ENCODE assay signal across 29 cellular contexts in the genomic region with DNA sequence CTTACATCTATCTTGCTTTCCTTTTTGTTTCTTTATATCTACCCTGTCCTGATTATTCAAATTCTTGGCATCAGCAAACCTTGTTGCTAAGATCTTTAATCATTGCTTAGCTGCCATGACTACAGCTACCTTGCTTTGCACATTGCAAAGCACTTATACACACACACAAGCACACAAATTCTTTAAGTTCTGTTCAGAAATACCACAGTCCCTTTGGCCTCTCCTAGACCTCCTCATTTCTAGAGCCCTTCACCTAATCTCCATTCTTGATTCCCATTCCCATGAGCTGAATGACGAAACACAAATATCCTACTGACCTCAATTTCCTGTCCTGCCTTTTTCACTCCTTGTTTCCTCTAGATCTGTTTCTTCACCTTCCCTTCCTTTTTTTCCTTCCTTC.
"Had no signal": no experiment of that assay in that cellular context is flagged by ENCODE, and none has a peak within 500 bp of the region (broad histone marks: within the 10 kb centered on the region; RNA-seq: fewer than 3 reads in every experiment).

No MANE protein-coding gene starts in this region.

- H2AFZ ChIP-seq: PC-9 had no signal

- H3K4me3 ChIP-seq: PC-9, SJCRH30, SK-N-MC had no signal

- H3K4me2 ChIP-seq: PC-9 had no signal

- H3K9me3 ChIP-seq: SJCRH30 had no signal

- H3K27me3 ChIP-seq: SJCRH30 had no signal

- H3K27ac ChIP-seq: PC-9, SJCRH30, SK-N-MC had no signal

- H3K36me3 ChIP-seq: SJCRH30 had no signal

- DNase-seq: activated B cell treated with CpG ODN at 0.5 μM for 24 hours; activated CD4-positive, alpha-beta memory T cell treated with anti-CD3 and anti-CD28 coated beads for 36 hours; activated CD4-positive, alpha-beta T cell treated with anti-CD3 and anti-CD28 coated beads for 4 hours; activated CD4-positive, alpha-beta T cell treated with anti-CD3 and anti-CD28 coated beads, Interleukin-2, amount 50 U/mL, for 1 hour; activated CD4-positive, CD25-positive, alpha-beta regulatory T cell treated with anti-CD3 and anti-CD28 coated beads, Interleukin-2, amount 50 U/mL, for 72 hours; activated CD8-positive, alpha-beta memory T cell treated with anti-CD3 and anti-CD28 coated beads, Interleukin-2, amount 50 U/mL, for 4 hours; activated effector memory CD4-positive, alpha-beta T cell treated with Interleukin-2 at 50 U/mL for 16 hours; activated naive CD4-positive, alpha-beta T cell treated with anti-CD3 and anti-CD28 coated beads, Interleukin-2, amount 10 ng/mL, durations not matched to agents 7 days and 5 days; activated naive CD8-positive, alpha-beta T cell treated with anti-CD3 and anti-CD28 coated beads, Interleukin-2, amount 50 U/mL, for 24 hours; activated T-cell treated with anti-CD3 and anti-CD28 coated beads for 4 hours; activated T-cell treated with anti-CD3 and anti-CD28 coated beads, Interleukin-2, amount 50 U/mL, for 48 hours; anterior cingulate cortex; caudate nucleus; KG1; NCI-H1092 treated with DMSO at 0.1 percent for 48 hours; NCI-H1417; NCI-H146; NCI-H187; NCI-H2029 treated with DMSO at 0.1 percent for 48 hours; NCI-H2107; NCI-H2171; NCI-H510A; NCI-H526; NCI-H748 treated with DMSO at 0.1 percent for 48 hours; PC-9; Right ventricle myocardium superior; SJCRH30; T1000 had no signal

- ATAC-seq: activated naive CD8-positive, alpha-beta T cell treated with anti-CD3 and anti-CD28 coated beads, Interleukin-2, amount 50 U/mL, for 24 hours had no signal

- H3K4me1 ChIP-seq: SJCRH30 had no signal
